ENCODE assay signal across 20 cellular contexts in genomic region chr18:38718365-38718901, GRCh38.
DNase-seq lines count a peak whose midpoint lies in the region; ATAC-seq and TF ChIP-seq lines count a peak whose summit lies in the region.
"Had no signal": no experiment of that assay in that cellular context is flagged by ENCODE, and none has a peak within 500 bp of the region (broad histone marks: within the 10 kb centered on the region; RNA-seq: fewer than 3 reads in every experiment).

No MANE protein-coding gene starts in this region.

- no peaks in the 10 kb centered on the region for H3F3A ChIP-seq in MM.1S (ENCODE audit: insufficient read depth, low read length)

- no peaks in the 10 kb centered on the region for H3K36me3 ChIP-seq in MM.1S (replicated peaks; ENCODE audit: insufficient read depth, low read length)
- H3K36me3 ChIP-seq: BE2C, Peyer's patch had no signal

- no peak overlapping the region for H3K4me3 Mint-ChIP-seq in WTC11
- H3K4me3 Mint-ChIP-seq in glutamatergic neuron (ENCODE audit: unreplicated experiment): no peak overlapping the region
- H3K4me3 Mint-ChIP-seq: T-cell had no signal

- no peaks in the 10 kb centered on the region for H3K9me3 ChIP-seq in MM.1S (replicated peaks; ENCODE audit: insufficient read depth, low read length)
- H3K9me3 ChIP-seq: BE2C, Peyer's patch had no signal

- peaks cover 5% of the 10 kb centered on the region for H3K4me1 Mint-ChIP-seq in WTC11
- H3K4me1 Mint-ChIP-seq in glutamatergic neuron (ENCODE audit: low read depth, unreplicated experiment): no peaks in the 10 kb centered on the region
- H3K4me1 Mint-ChIP-seq: T-cell had no signal

- H3K9me3 Mint-ChIP-seq in WTC11 (peaks cover 18% of the 10 kb centered on the region), glutamatergic neuron (ENCODE audit: unreplicated experiment) (peaks cover 3% of the 10 kb centered on the region)

- TF ChIP-seq CTCF in WTC11 (IDR thresholded peaks at IDR 0.05) (no peak), MM.1S (IDR thresholded peaks at IDR 0.05; ENCODE audit: low read length) (no peak), glutamatergic neuron (IDR thresholded peaks at IDR 0.05; ENCODE audit: partially characterized antibody, unreplicated experiment) (no peak)

- no peaks in the 10 kb centered on the region for H3K27me3 Mint-ChIP-seq in WTC11 (ENCODE audit: low read depth)
- H3K27me3 Mint-ChIP-seq in glutamatergic neuron (ENCODE audit: unreplicated experiment): no peaks in the 10 kb centered on the region
- H3K27me3 Mint-ChIP-seq: T-cell had no signal

- H3K27me3 ChIP-seq in MM.1S (replicated peaks; ENCODE audit: insufficient read depth, low read length): no peaks in the 10 kb centered on the region
- H3K27me3 ChIP-seq: BE2C, Peyer's patch had no signal

- H3K36me3 Mint-ChIP-seq in WTC11: peaks cover 6% of the 10 kb centered on the region; the same call in 1 of the 2 replicates
- peaks cover 5% of the 10 kb centered on the region for H3K36me3 Mint-ChIP-seq in glutamatergic neuron (ENCODE audit: unreplicated experiment)
- H3K36me3 Mint-ChIP-seq: T-cell had no signal

- no peak overlapping the region for H3K4me2 ChIP-seq in MM.1S (ENCODE audit: low read depth, low read length)

- H3K27ac ChIP-seq in MM.1S (ENCODE audit: low read length): no peak overlapping the region
- H3K27ac ChIP-seq: Peyer's patch had no signal

- no peak overlapping the region for H3K4me3 ChIP-seq in MM.1S (ENCODE audit: low read length)
- H3K4me3 ChIP-seq: Peyer's patch had no signal

- H3K79me2 ChIP-seq in MM.1S (ENCODE audit: low read length): no peaks in the 10 kb centered on the region

- CTCF ChIA-PET in WTC11 (lab: Charles Lee): no interaction called here

- POLR2A ChIA-PET in WTC11 (lab: Charles Lee): no interaction called here

- no peaks in the 10 kb centered on the region for H4K20me1 ChIP-seq in MM.1S (ENCODE audit: insufficient read depth, low read length)

- no peaks in the 10 kb centered on the region for H3K9me2 ChIP-seq in MM.1S (replicated peaks; ENCODE audit: insufficient read depth, low read length)

- no peak overlapping the region for H3K27ac Mint-ChIP-seq in WTC11
- no peak overlapping the region for H3K27ac Mint-ChIP-seq in glutamatergic neuron (ENCODE audit: unreplicated experiment)
- H3K27ac Mint-ChIP-seq: T-cell had no signal

- H3K9ac ChIP-seq in MM.1S (ENCODE audit: low read length): no peak overlapping the region

- no peak overlapping the region for H2AFZ ChIP-seq in MM.1S (ENCODE audit: low read length)

- DNase-seq in COLO829 (ENCODE audit: low spot score) (peak; percentile 25), DMS53 treated with DMSO at 0.1 percent for 48 hours (lab: John Stamatoyannopoulos, UW; ENCODE audit: unreplicated experiment) (peak; percentile 19), WTC11 (ENCODE audit: low spot score) (peak; percentile 10), retina (peak; percentile 50), MM.1S (no peak), glutamatergic neuron (no peak)
- DNase-seq: BE2C, DND-41, GOT3, IMR-90, NCI-H1694, NCI-H2081, NCI-H446, NCI-H526, T-cell had no signal

- no peak for ATAC-seq in WTC11
- no peak for ATAC-seq in esophagus mucosa
- ATAC-seq: HCT116, Right ventricle myocardium inferior, SK-N-SH treated with all-trans-retinoic acid at 6 μM for 48 hours, T-cell had no signal

- H3K4me1 ChIP-seq in MM.1S (ENCODE audit: low read length): no peaks in the 10 kb centered on the region
- H3K4me1 ChIP-seq: BE2C, Peyer's patch had no signal

TF ChIP-seq in WTC11, 78 proteins besides CTCF, POLR2A, EP300 and RAD21:
- TF ChIP-seq MXD4 (CRISPR knock-in tag; IDR thresholded peaks at IDR 0.05; ENCODE audit: borderline replicate concordance) (no peak), GRHL2 (CRISPR knock-in tag; IDR thresholded peaks at IDR 0.05; ENCODE audit: insufficient replicate concordance, severe bottlenecking) (no peak), E2F5 (CRISPR knock-in tag; IDR thresholded peaks at IDR 0.05) (no peak), ZNF671 (CRISPR knock-in tag; IDR thresholded peaks at IDR 0.05) (no peak), TEAD1 (CRISPR knock-in tag; IDR thresholded peaks at IDR 0.05) (no peak), E2F1 (CRISPR knock-in tag; IDR thresholded peaks at IDR 0.05) (no peak), ATF1 (CRISPR knock-in tag; IDR thresholded peaks at IDR 0.05) (no peak), RELA (CRISPR knock-in tag; IDR thresholded peaks at IDR 0.05; ENCODE audit: borderline replicate concordance) (no peak), ZNF138 (CRISPR knock-in tag; conservative IDR thresholded peaks at IDR 0.05) (no peak), MYBL2 (CRISPR knock-in tag; IDR thresholded peaks at IDR 0.05) (no peak), ZBTB21 (CRISPR knock-in tag; IDR thresholded peaks at IDR 0.05; ENCODE audit: borderline replicate concordance) (no peak)

Comparison
In these comparisons a context has a peak if more than half of its experiments do, and no peak if none do; other contexts are left out.
1. DNase-seq: peak in COLO829 (single experiment), DMS53 treated with DMSO at 0.1 percent for 48 hours (single experiment), WTC11 (single experiment) and retina (single experiment); none in MM.1S (single experiment) and glutamatergic neuron (single experiment).